ENCODE assay signal across 1 cellular context in genomic region chr6:42050011-42050896, GRCh38.
TF ChIP-seq lines count a peak whose summit lies in the region.

Gene TAF8, plus strand, starts transcription at chr6:42050524. Its CDS starts 18 bp downstream, at chr6:42050542.

TF ChIP-seq in HepG2, 621 proteins besides CTCF, POLR2A, EP300 and RAD21 (continued from another document and continues in another):
- TF ChIP-seq PATZ1 (CRISPR knock-in tag; IDR thresholded peaks at IDR 0.05) (no peak; the same call in 1 of the 2 replicates), CHCHD3 (CRISPR knock-in tag; IDR thresholded peaks at IDR 0.05) (no peak), EED (CRISPR knock-in tag; IDR thresholded peaks at IDR 0.05) (no peak), CREBL2 (CRISPR knock-in tag; IDR thresholded peaks at IDR 0.05; ENCODE audit: borderline replicate concordance) (no peak), SMAD3 (CRISPR knock-in tag; IDR thresholded peaks at IDR 0.05) (peak; percentile 73), TMF1 (CRISPR knock-in tag; IDR thresholded peaks at IDR 0.05; ENCODE audit: low read depth) (peak; percentile 79; the same call in 1 of the 2 replicates), GFI1 (CRISPR knock-in tag; IDR thresholded peaks at IDR 0.05; ENCODE audit: borderline replicate concordance) (0 out of 2 replicates have a peak, but pooled peaks have one; percentile 67), ZMYM2 (CRISPR knock-in tag; IDR thresholded peaks at IDR 0.05) (no peak), ATF5 (CRISPR knock-in tag; IDR thresholded peaks at IDR 0.05; ENCODE audit: low read depth) (peak; percentile 55; the same call in 1 of the 2 replicates), FIP1L1 (IDR thresholded peaks at IDR 0.05; ENCODE audit: borderline replicate concordance, insufficient read depth, low read depth, low read length) (no peak; the same call in 1 of the 2 replicates), ARNTL (CRISPR knock-in tag; IDR thresholded peaks at IDR 0.05) (peak; percentile 73; the same call in 1 of the 2 replicates), ZNF18 (CRISPR knock-in tag; IDR thresholded peaks at IDR 0.05; ENCODE audit: insufficient replicate concordance) (peak; percentile 67), CHD2 (IDR thresholded peaks at IDR 0.05; ENCODE audit: low read depth, low read length) (peak; percentile 63; the same call in 1 of the 2 replicates), KDM5B (CRISPR knock-in tag; IDR thresholded peaks at IDR 0.05; ENCODE audit: borderline replicate concordance) (peak; percentile 87), TOPORS (CRISPR knock-in tag; IDR thresholded peaks at IDR 0.05) (peak; percentile 94), ZNF260 (CRISPR knock-in tag; IDR thresholded peaks at IDR 0.05; ENCODE audit: borderline replicate concordance, low read depth) (no peak), SYNCRIP (IDR thresholded peaks at IDR 0.05; ENCODE audit: insufficient read depth, low read depth, low read length) (no peak), ZMAT3 (CRISPR knock-in tag; conservative IDR thresholded peaks at IDR 0.05) (0 out of 2 replicates have a peak, but pooled peaks have one; percentile 52), KLF11 (CRISPR knock-in tag; IDR thresholded peaks at IDR 0.05) (no peak; the same call in 1 of the 2 replicates), ZNF142 (CRISPR knock-in tag; IDR thresholded peaks at IDR 0.05) (peak; percentile 87), ZFP90 (CRISPR knock-in tag; IDR thresholded peaks at IDR 0.05; ENCODE audit: borderline replicate concordance) (peak; percentile 96), NFE2L2 (IDR thresholded peaks at IDR 0.05; ENCODE audit: low read length) (peak; percentile 22; the same call in 1 of the 2 replicates), TRIM24 (CRISPR knock-in tag; IDR thresholded peaks at IDR 0.05) (no peak), MAFF (IDR thresholded peaks at IDR 0.05; ENCODE audit: low read depth, low read length) (no peak), ZBTB33 (CRISPR knock-in tag; IDR thresholded peaks at IDR 0.05) (peak; percentile 93), ZFP36L1 (CRISPR knock-in tag; IDR thresholded peaks at IDR 0.05) (no peak), KLF12 (CRISPR knock-in tag; IDR thresholded peaks at IDR 0.05; ENCODE audit: borderline replicate concordance) (peak; percentile 67; the same call in 1 of the 2 replicates), POLR2G (IDR thresholded peaks at IDR 0.05; ENCODE audit: low read depth, low read length) (peak; percentile 100), ZNF503 (CRISPR knock-in tag; IDR thresholded peaks at IDR 0.05) (peak; percentile 89), AHR (CRISPR knock-in tag; IDR thresholded peaks at IDR 0.05) (peak; percentile 87; the same call in 1 of the 2 replicates), SNAPC2 (CRISPR knock-in tag; IDR thresholded peaks at IDR 0.05) (peak; percentile 86; the same call in 1 of the 2 replicates), ZNF510 (CRISPR knock-in tag; IDR thresholded peaks at IDR 0.05; ENCODE audit: low read depth) (peak; percentile 94; the same call in 1 of the 2 replicates), TAF1 (CRISPR knock-in tag; IDR thresholded peaks at IDR 0.05) (peak; percentile 98), ZNF101 (CRISPR knock-in tag; IDR thresholded peaks at IDR 0.05; ENCODE audit: borderline replicate concordance, low read depth) (no peak), NKX3-1 (CRISPR knock-in tag; IDR thresholded peaks at IDR 0.05) (peak; percentile 89), SPEN (CRISPR knock-in tag; IDR thresholded peaks at IDR 0.05; ENCODE audit: low read depth) (peak; percentile 75), ZNF83 (CRISPR knock-in tag; IDR thresholded peaks at IDR 0.05; ENCODE audit: borderline replicate concordance) (no peak), SRF (IDR thresholded peaks at IDR 0.05; ENCODE audit: low read depth, low read length) (no peak), ZNF800 (CRISPR knock-in tag; IDR thresholded peaks at IDR 0.05) (peak; percentile 82), ETS1 (CRISPR knock-in tag; IDR thresholded peaks at IDR 0.05) (peak; percentile 79; the same call in 1 of the 2 replicates)
